ENCODE assay signal across 7 cellular contexts in genomic region chr22:50206599-50206998, GRCh38. TPM values are rescaled to one million over a fixed set of nuclear protein-coding genes. Genes with fewer than 3 reads are reported as not detected.
DNase-seq lines count a peak whose midpoint lies in the region; ATAC-seq, FAIRE-seq and TF ChIP-seq lines count a peak whose summit lies in the region.
"Had no signal": no experiment of that assay in that cellular context is flagged by ENCODE, and none has a peak within 500 bp of the region (broad histone marks: within the 10 kb centered on the region; RNA-seq: fewer than 3 reads in every experiment).

No MANE protein-coding gene starts in this region.

- H3K4me2 ChIP-seq in mammary epithelial cell (ENCODE audit: insufficient read depth, low read depth, low read length), result no peak overlapping the region

- FAIRE-seq in urothelium cell line (lab: Jason Lieb, UNC), result no peak
- FAIRE-seq in GM12892 (lab: Jason Lieb, UNC), result no peak

- H3K4me1 ChIP-seq in mammary epithelial cell (ENCODE audit: insufficient read depth, low read length), result peaks cover 9% of the 10 kb centered on the region
- no peaks in the 10 kb centered on the region for H3K4me1 ChIP-seq in breast epithelium

- CTCF ChIA-PET in mammary epithelial cell (lab: Charles Lee; ENCODE audit: low non-redundant PET), result no interaction called here

- H3K9me3 ChIP-seq in mammary epithelial cell (replicated peaks; ENCODE audit: insufficient read depth, low read length) (no peaks in the 10 kb centered on the region), breast epithelium (no peaks in the 10 kb centered on the region)

- in situ Hi-C loops in mammary epithelial cell (cut with MboI; ENCODE audit: low sequenced_read_pairs in 2 of 2), result loop anchor here (10.0 to 25.0 kb wide), 2 partner anchors 52 to 269 kb away; no protein-coding TSS in a partner anchor

- TF ChIP-seq CTCF in mammary epithelial cell (conservative IDR thresholded peaks at IDR 0.05 in 1 of 2, IDR thresholded peaks at IDR 0.05 in 1 of 2; ENCODE audit: extremely low read depth in 1 of 2, insufficient read depth in 1 of 2, low read depth in 1 of 2, low read length in 2 of 2) (peak; percentile 16 to 50), breast epithelium (IDR thresholded peaks at IDR 0.05) (no peak), fibroblast of the aortic adventitia (IDR thresholded peaks at IDR 0.05; ENCODE audit: insufficient read depth, low read length) (peak; percentile 51)

- H3K4me3 ChIP-seq in mammary epithelial cell (replicated peaks in 1 of 3; ENCODE audit: insufficient read depth in 1 of 3, low read depth in 2 of 3, low read length in 3 of 3) (no peak overlapping the region), breast epithelium (no peak overlapping the region), fibroblast of the aortic adventitia (ENCODE audit: low read depth, low read length) (no peak overlapping the region)

- H2AFZ ChIP-seq in mammary epithelial cell (ENCODE audit: low read depth, low read length), result no peak overlapping the region

- no TSS peak for BruUV-seq in mammary epithelial cell (replicated peaks; lab: Mats Ljungman, UMichigan)

- dilution Hi-C loops in mammary epithelial cell (cut with HindIII; ENCODE audit: low sequenced_read_pairs), result no loop called here

- H3K27ac ChIP-seq in mammary epithelial cell (ENCODE audit: insufficient read depth, low read depth, low read length) (no peak overlapping the region), breast epithelium (peak overlapping the region in 1 of 2 donors; percentile 3)

- TF ChIP-seq POLR2A in breast epithelium (IDR thresholded peaks at IDR 0.05) (no peak), GM12892 (IDR thresholded peaks at IDR 0.05; ENCODE audit: low read depth, low read length) (no peak)

- WGBS in mammary epithelial cell (ENCODE audit: low coverage, missing lambda C conversion rate), result 47% methylated on average over 6 of the region's 10 CpGs

- H3K27me3 ChIP-seq in mammary epithelial cell (ENCODE audit: insufficient read depth, low read length) (no peaks in the 10 kb centered on the region), breast epithelium (no peaks in the 10 kb centered on the region)

- peaks cover 69% of the 10 kb centered on the region for H3K79me2 ChIP-seq in mammary epithelial cell (ENCODE audit: insufficient read depth, low read length)

- DNase-seq in mammary epithelial cell (no peak), breast epithelium (ENCODE audit: low spot score in 2 of 2) (no peak), fibroblast of the aortic adventitia (ENCODE audit: low read depth) (peak; percentile 55), urothelium cell line (ENCODE audit: low spot score) (peak; percentile 68), GM12892 (ENCODE audit: insufficient read length) (no peak)
- DNase-seq: NCI-H510A treated with DMSO at 0.1 percent for 48 hours had no signal

- H4K20me1 ChIP-seq in mammary epithelial cell (ENCODE audit: insufficient read depth, low read length), result no peaks in the 10 kb centered on the region

- no peak overlapping the region for H3K9ac ChIP-seq in mammary epithelial cell (ENCODE audit: insufficient read depth, low read length)

- H3K36me3 ChIP-seq in mammary epithelial cell (ENCODE audit: insufficient read depth, low read length), result peaks cover 14% of the 10 kb centered on the region
- no peaks in the 10 kb centered on the region for H3K36me3 ChIP-seq in breast epithelium

- intact Hi-C loops in mammary epithelial cell (cut with micrococcal nuclease), result loop anchor here (5.0 kb wide), 1 partner anchor 439 kb away; no protein-coding TSS in a partner anchor
- intact Hi-C loops in breast epithelium (cut with DNase I; ENCODE audit: low total_unique reads), result loop anchor here (10.0 kb wide), 1 partner anchor 52 kb away; no protein-coding TSS in a partner anchor

- no peak for ATAC-seq in HG03097 (IDR thresholded peaks at IDR 0.05; ENCODE audit: low FRiP score, unreplicated experiment)

RNA-seq across cellular contexts. Expression of gene SELENOO, which starts 5.8 kb away (rescaled TPM):
- total RNA-seq in mammary epithelial cell (10 to 100 TPM; 21.5 to 36.9 TPM), breast epithelium (10 to 100 TPM; 24.3 to 32.3 (median 31.8) TPM), fibroblast of the aortic adventitia (ENCODE audit: low replicate concordance) (15.5 and 17.3 TPM in 2 replicates)
- 39.7 TPM for polyA plus RNA-seq in mammary epithelial cell
- polyA minus RNA-seq in mammary epithelial cell, result 12.8 TPM
- 4.9 TPM for polyA plus RNA-seq in GM12892 (2012; ENCODE audit: missing spikeins)

RNA-seq across cellular contexts. Expression of gene TRABD, which starts 20.9 kb away (rescaled TPM):
- 10 to 100 TPM; 25.8 to 63.5 TPM for total RNA-seq in mammary epithelial cell
- 53.4 TPM for polyA plus RNA-seq in mammary epithelial cell
- polyA minus RNA-seq in mammary epithelial cell, result 43.4 TPM
- total RNA-seq in breast epithelium, result 10 to 100 TPM; 17.3 to 35.7 (median 28.2) TPM
- total RNA-seq in fibroblast of the aortic adventitia (ENCODE audit: low replicate concordance), result 15.5 and 16.8 TPM in 2 replicates
- 23.8 TPM for polyA plus RNA-seq in GM12892 (2012; ENCODE audit: missing spikeins)

RNA-seq across cellular contexts. Expression of gene PANX2, which starts 36.1 kb away (rescaled TPM):
- total RNA-seq in mammary epithelial cell, result 1 to 10 TPM in 1 of 2 donors, under 1 TPM in 1; 0.83 to 4.4 TPM
- polyA plus RNA-seq in mammary epithelial cell, result 1.8 TPM
- 0.67 TPM for polyA minus RNA-seq in mammary epithelial cell
- total RNA-seq in breast epithelium, result 1 to 10 TPM in 2 of 3 donors, under 1 TPM in 1; 0.64 to 2.0 (median 1.8) TPM
- total RNA-seq in fibroblast of the aortic adventitia (ENCODE audit: low replicate concordance), result 0.90 TPM in 2 replicates
- polyA plus RNA-seq in GM12892 (2012; ENCODE audit: missing spikeins), result 0.19 TPM

RNA-seq across cellular contexts. Expression of gene TUBGCP6, which starts 38.2 kb away (rescaled TPM):
- total RNA-seq in mammary epithelial cell, result 10 to 100 TPM; 33.0 to 34.0 TPM
- polyA plus RNA-seq in mammary epithelial cell, result 12.3 TPM
- polyA minus RNA-seq in mammary epithelial cell, result 18.7 TPM
- 10 to 100 TPM; 34.2 to 66.2 (median 59.6) TPM for total RNA-seq in breast epithelium
- 23.6 and 39.7 TPM in 2 replicates for total RNA-seq in fibroblast of the aortic adventitia (ENCODE audit: low replicate concordance)
- polyA plus RNA-seq in GM12892 (2012; ENCODE audit: missing spikeins), result 18.1 TPM

RNA-seq across cellular contexts. Expression of gene HDAC10, which starts 44.5 kb away (rescaled TPM):
- 10 to 100 TPM; 10.7 to 23.6 TPM for total RNA-seq in mammary epithelial cell
- polyA plus RNA-seq in mammary epithelial cell, result 8.9 TPM
- polyA minus RNA-seq in mammary epithelial cell, result 2.7 TPM
- 10 to 100 TPM; 22.9 to 35.7 (median 29.4) TPM for total RNA-seq in breast epithelium
- 15.4 and 26.7 TPM in 2 replicates for total RNA-seq in fibroblast of the aortic adventitia (ENCODE audit: low replicate concordance)
- 13.0 TPM for polyA plus RNA-seq in GM12892 (2012; ENCODE audit: missing spikeins)

Comparison
In these comparisons a context has a peak if more than half of its experiments do, and no peak if none do; other contexts are left out.
1. CTCF ChIP-seq: peak in mammary epithelial cell (2 of 2) and fibroblast of the aortic adventitia (single experiment); none in breast epithelium (0 of 3).
2. DNase-seq: peak in fibroblast of the aortic adventitia (single experiment) and urothelium cell line (single experiment); none in mammary epithelial cell (single experiment), breast epithelium (0 of 2) and GM12892 (single experiment).